19 cellular contexts compared by ENCODE assay signal in the genomic region with DNA sequence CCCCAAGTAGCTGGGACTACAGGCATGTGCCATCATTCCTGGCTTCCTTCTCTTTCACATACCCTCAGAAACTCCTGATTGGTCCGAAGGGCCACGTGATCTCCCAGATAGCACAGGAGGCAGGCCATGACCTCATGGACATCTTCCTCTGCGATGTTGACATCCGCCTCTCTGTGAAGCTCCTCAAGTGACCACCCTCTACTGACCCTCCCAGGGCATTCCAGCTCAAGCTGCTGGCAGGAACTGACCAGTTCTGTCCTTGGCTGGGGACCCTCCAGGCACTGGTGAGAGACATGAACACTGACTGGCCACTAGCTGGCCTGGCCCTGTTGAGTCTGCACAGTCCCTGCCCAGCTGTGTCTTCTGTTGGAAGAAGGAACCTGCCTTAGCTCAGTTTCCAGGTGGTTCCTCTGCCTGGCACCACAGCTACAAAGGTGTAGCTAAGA. TPM values are rescaled to one million over a fixed set of nuclear protein-coding genes. Genes with fewer than 3 reads are reported as not detected.
A peak's percentile ranks its signal among the peaks of the same experiment; 100 is the strongest.
DNase-seq lines count a peak whose midpoint lies in the region; ATAC-seq, FAIRE-seq and TF ChIP-seq lines count a peak whose summit lies in the region.
"Had no signal": no experiment of that assay in that cellular context is flagged by ENCODE, and none has a peak within 500 bp of the region (broad histone marks: within the 10 kb centered on the region; RNA-seq: fewer than 3 reads in every experiment).

No MANE protein-coding gene starts in this region.

- H3K36me3 ChIP-seq in BE2C (no peaks in the 10 kb centered on the region; the same call in 1 of the 2 replicates), right lobe of liver (peaks cover 0 to 37% (median 10%) of the 10 kb centered on the region in 4 donors)

- peak overlapping the region; percentile 16 for H3K27ac Mint-ChIP-seq in activated naive CD4-positive, alpha-beta T cell treated with anti-CD3 and anti-CD28 coated beads for 36 hours
- peak overlapping the region in 1 of 2 donors; percentile 43 for H3K27ac Mint-ChIP-seq in activated naive CD4-positive, alpha-beta T cell treated with anti-CD3 and anti-CD28 coated beads, Interleukin-2, amount 50 U/mL, for 72 hours
- H3K27ac Mint-ChIP-seq: B cell; CD4-positive, CD25-positive, alpha-beta regulatory T cell; GM23338 had no signal

- CTCF ChIA-PET in activated naive CD4-positive, alpha-beta T cell treated with anti-CD3 and anti-CD28 coated beads for 36 hours (lab: Charles Lee), result interaction anchor here (0.9 to 5.1 kb wide), 4 partner anchors 11 to 97 kb away, joined by 3 to 39 read pairs (median 3); a partner anchor contains a TSS
- CTCF ChIA-PET in A549 (lab: Yijun Ruan, JAX) (interaction anchor here (1.1 to 7.3 kb wide), 8 partner anchors 11 to 96 kb away, joined by 3 to 58 read pairs (median 7); a partner anchor contains a TSS), RWPE1 (lab: Yijun Ruan, JAX) (no interaction called here)

- H3K4me1 ChIP-seq in A549 (peaks cover 9% of the 10 kb centered on the region; the same call in 2 of the 3 replicates), BE2C (no peaks in the 10 kb centered on the region), right lobe of liver (peaks cover 0 to 7% (median 2%) of the 10 kb centered on the region in 4 donors)

- H3K9me3 ChIP-seq in A549 (no peaks in the 10 kb centered on the region), BE2C (no peaks in the 10 kb centered on the region), right lobe of liver (no peaks in the 10 kb centered on the region)
- H3K9me3 ChIP-seq: Caco-2 had no signal

- DNase-seq in activated naive CD4-positive, alpha-beta T cell treated with anti-CD3 and anti-CD28 coated beads for 36 hours, result no peak
- no peak for DNase-seq in activated naive CD4-positive, alpha-beta T cell treated with anti-CD3 and anti-CD28 coated beads, Interleukin-2, amount 50 U/mL, for 72 hours (ENCODE audit: low spot score in 2 of 2)
- DNase-seq in A549 (ENCODE audit: low read depth in 1 of 2, low spot score in 1 of 2) (no peak), RWPE1 (ENCODE audit: low spot score) (no peak), erythroblast (lab: John Stamatoyannopoulos, UW) (peak; percentile 78 to 81), BE2C (no peak), T-helper 2 cell (no peak), right lobe of liver (no peak)
- DNase-seq: 8988T; C1 segment of cervical spinal cord; Caco-2; CD4-positive, CD25-positive, alpha-beta regulatory T cell; HCEC 1CT had no signal

- H3K4me1 Mint-ChIP-seq in activated naive CD4-positive, alpha-beta T cell treated with anti-CD3 and anti-CD28 coated beads for 36 hours (ENCODE audit: low read depth), result peaks cover 25% of the 10 kb centered on the region

- POLR2A ChIA-PET in A549 (lab: Yijun Ruan, JAX) (interaction anchor here (0.5 kb wide), 1 partner anchor 47 kb away, joined by 13 read pairs; no protein-coding TSS in a partner anchor), RWPE1 (lab: Yijun Ruan, JAX; ENCODE audit: low non-redundant PET) (no interaction called here)

- ATAC-seq in activated naive CD4-positive, alpha-beta T cell treated with anti-CD3 and anti-CD28 coated beads, Interleukin-2, amount 50 U/mL, for 72 hours, result no peak
- ATAC-seq in A549 (peak in 1 of 2 experiments; percentile 32; a peak in 2 of 6 replicates), right lobe of liver (no peak)
- ATAC-seq: GM23338 had no signal

- no peak for TF ChIP-seq POLR2A in A549 (IDR thresholded peaks at IDR 0.05; ENCODE audit: low read length)
- TF ChIP-seq POLR2A in erythroblast (IDR thresholded peaks at IDR 0.05; ENCODE audit: low read length), result peak; percentile 91
- TF ChIP-seq POLR2A in right lobe of liver (IDR thresholded peaks at IDR 0.05), result no peak

- TF ChIP-seq CTCF in A549 (IDR thresholded peaks at IDR 0.05) (no peak), RWPE1 (conservative IDR thresholded peaks at IDR 0.05; ENCODE audit: low read depth) (no peak), BE2C (IDR thresholded peaks at IDR 0.05; ENCODE audit: low read depth, low read length) (no peak), right lobe of liver (IDR thresholded peaks at IDR 0.05) (no peak)

- H3K9me3 Mint-ChIP-seq in activated naive CD4-positive, alpha-beta T cell treated with anti-CD3 and anti-CD28 coated beads for 36 hours, result no peaks in the 10 kb centered on the region
- H3K9me3 Mint-ChIP-seq in activated naive CD4-positive, alpha-beta T cell treated with anti-CD3 and anti-CD28 coated beads, Interleukin-2, amount 50 U/mL, for 72 hours, result no peaks in the 10 kb centered on the region
- H3K9me3 Mint-ChIP-seq: CD4-positive, CD25-positive, alpha-beta regulatory T cell; GM23338 had no signal

- FAIRE-seq in A549 (lab: Jason Lieb, UNC), result no peak
- FAIRE-seq: D721Med, G401.6, GM12891, H54 had no signal

- H3K4me3 Mint-ChIP-seq in activated naive CD4-positive, alpha-beta T cell treated with anti-CD3 and anti-CD28 coated beads for 36 hours, result no peak overlapping the region
- H3K4me3 Mint-ChIP-seq: B cell, GM23338 had no signal

- no peak for TF ChIP-seq RAD21 in A549 (conservative IDR thresholded peaks at IDR 0.05 in 1 of 2, IDR thresholded peaks at IDR 0.05 in 1 of 2)

- intact Hi-C loops in activated naive CD4-positive, alpha-beta T cell treated with anti-CD3 and anti-CD28 coated beads for 36 hours (cut with micrococcal nuclease), result no loop called here
- intact Hi-C loops in right lobe of liver (cut with DNase I), result no loop called here

- WGBS in A549 (ENCODE audit: missing lambda C conversion rate), result 93% methylated on average over 4 of the region's 4 CpGs
- WGBS in right lobe of liver (ENCODE audit: insufficient coverage, low coverage, low lambda C conversion rate, missing lambda C conversion rate), result 90% methylated on average over 2 of the region's 4 CpGs

- no peaks in the 10 kb centered on the region for H3K27me3 Mint-ChIP-seq in activated naive CD4-positive, alpha-beta T cell treated with anti-CD3 and anti-CD28 coated beads for 36 hours (ENCODE audit: low read depth)
- H3K27me3 Mint-ChIP-seq: B cell; CD4-positive, CD25-positive, alpha-beta regulatory T cell had no signal

- no peaks in the 10 kb centered on the region for H3K27me3 ChIP-seq in BE2C
- no peaks in the 10 kb centered on the region for H3K27me3 ChIP-seq in right lobe of liver

- no peak for TF ChIP-seq EP300 in A549 (IDR thresholded peaks at IDR 0.05)

- no peak overlapping the region for H3K4me2 ChIP-seq in A549
- H3K4me2 ChIP-seq: GM23338 had no signal

- no peak overlapping the region for H3K4me3 ChIP-seq in A549
- H3K4me3 ChIP-seq in BE2C (ENCODE audit: low read depth, low read length), result no peak overlapping the region
- no peak overlapping the region for H3K4me3 ChIP-seq in right lobe of liver
- H3K4me3 ChIP-seq: GM23338 had no signal

- H3K36me3 Mint-ChIP-seq in activated naive CD4-positive, alpha-beta T cell treated with anti-CD3 and anti-CD28 coated beads for 36 hours (ENCODE audit: low read depth), result peaks cover 23% of the 10 kb centered on the region
- H3K36me3 Mint-ChIP-seq in activated naive CD4-positive, alpha-beta T cell treated with anti-CD3 and anti-CD28 coated beads, Interleukin-2, amount 50 U/mL, for 72 hours, result peaks cover 15 to 23% of the 10 kb centered on the region in 2 donors

- no peak overlapping the region for H3K27ac ChIP-seq in A549
- H3K27ac ChIP-seq in RWPE1, result peak overlapping the region; percentile 29; the same call in 1 of the 2 replicates
- no peak overlapping the region for H3K27ac ChIP-seq in right lobe of liver

RNA-seq across cellular contexts. Expression of a gene that starts 5.6 kb away (rescaled TPM):
- 10 to 100 TPM; 51.2 to 60.4 TPM for total RNA-seq in activated naive CD4-positive, alpha-beta T cell treated with anti-CD3 and anti-CD28 coated beads for 36 hours
- 10 to 100 TPM; 33.9 to 74.1 TPM for total RNA-seq in activated naive CD4-positive, alpha-beta T cell treated with anti-CD3 and anti-CD28 coated beads, Interleukin-2, amount 50 U/mL, for 72 hours
- polyA plus RNA-seq in A549 (2011; rRNA removed) (88.3 and 123 TPM in 2 replicates), A549 (2017; fragmentation: RNase III; extraction: RNeasy Plus Mini Kit Qiagen cat#74134 plus additional on column Dnase treatment) (78.8 to 80.2 TPM (median 78.9 TPM) in 3 replicates)
- polyA plus RNA-seq in A549 (2012; cell fraction: cytosol; rRNA removed), result 129 and 154 TPM in 2 replicates
- polyA plus RNA-seq in A549 (2012; cell fraction: nucleus; rRNA removed), result 136 and 150 TPM in 2 replicates
- polyA minus RNA-seq in A549 (2011; rRNA and poly(A)+ RNA removed), result 104 and 144 TPM in 2 replicates
- polyA plus RNA-seq in BE2C (2012; ENCODE audit: insufficient read depth, insufficient read length, low read depth), result 47.0 TPM
- 10 to 100 TPM; 21.6 to 47.1 (median 23.4) TPM for total RNA-seq in right lobe of liver

RNA-seq across cellular contexts. Expression of a gene that starts 17.8 kb away (rescaled TPM):
- 10 to 100 TPM; 11.2 TPM for total RNA-seq in activated naive CD4-positive, alpha-beta T cell treated with anti-CD3 and anti-CD28 coated beads for 36 hours
- total RNA-seq in activated naive CD4-positive, alpha-beta T cell treated with anti-CD3 and anti-CD28 coated beads, Interleukin-2, amount 50 U/mL, for 72 hours, result 10 to 100 TPM; 15.1 to 24.9 TPM
- polyA plus RNA-seq in A549 (2011; rRNA removed) (10.7 and 15.3 TPM in 2 replicates), A549 (2017; fragmentation: RNase III; extraction: RNeasy Plus Mini Kit Qiagen cat#74134 plus additional on column Dnase treatment) (14.3 to 15.6 TPM (median 14.7 TPM) in 3 replicates)
- polyA plus RNA-seq in A549 (2012; cell fraction: cytosol; rRNA removed), result 15.6 and 18.7 TPM in 2 replicates
- polyA plus RNA-seq in A549 (2012; cell fraction: nucleus; rRNA removed), result 24.5 and 29.5 TPM in 2 replicates
- polyA minus RNA-seq in A549 (2011; rRNA and poly(A)+ RNA removed), result 16.4 and 24.5 TPM in 2 replicates
- polyA plus RNA-seq in BE2C (2012; ENCODE audit: insufficient read depth, insufficient read length, low read depth), result 13.9 TPM
- total RNA-seq in right lobe of liver, result 10 to 100 TPM in 1 of 6 experiments, 1 to 10 TPM in 5; 5.8 to 12.0 (median 8.8) TPM

RNA-seq across cellular contexts. Expression of a gene that starts 37.1 kb away (rescaled TPM):
- total RNA-seq in activated naive CD4-positive, alpha-beta T cell treated with anti-CD3 and anti-CD28 coated beads for 36 hours, result 10 to 100 TPM; 66.0 to 71.5 TPM
- 100 to 1,000 TPM in 1 of 2 donors, 10 to 100 TPM in 1; 44.9 to 102 TPM for total RNA-seq in activated naive CD4-positive, alpha-beta T cell treated with anti-CD3 and anti-CD28 coated beads, Interleukin-2, amount 50 U/mL, for 72 hours
- 68.8 and 78.6 TPM in 2 replicates for polyA plus RNA-seq in A549 (2011; rRNA removed)
- polyA plus RNA-seq in A549 (2012; cell fraction: cytosol; rRNA removed), result 82.7 and 94.7 TPM in 2 replicates
- polyA plus RNA-seq in A549 (2012; cell fraction: nucleus; rRNA removed), result 89.9 and 91.7 TPM in 2 replicates
- polyA plus RNA-seq in A549 (2017; fragmentation: RNase III; extraction: RNeasy Plus Mini Kit Qiagen cat#74134 plus additional on column Dnase treatment), result 62.8 to 71.0 TPM (median 66.4 TPM) in 3 replicates
- polyA minus RNA-seq in A549 (2011; rRNA and poly(A)+ RNA removed), result 100 and 109 TPM in 2 replicates
- 53.5 TPM for polyA plus RNA-seq in BE2C (2012; ENCODE audit: insufficient read depth, insufficient read length, low read depth)
- total RNA-seq in right lobe of liver, result 100 to 1,000 TPM in 1 of 6 experiments, 10 to 100 TPM in 5; 64.9 to 131 (median 82.8) TPM

RNA-seq across cellular contexts. Expression of a gene that starts 42.5 kb away (rescaled TPM):
- 10 to 100 TPM; 20.1 to 20.9 TPM for total RNA-seq in activated naive CD4-positive, alpha-beta T cell treated with anti-CD3 and anti-CD28 coated beads for 36 hours
- total RNA-seq in activated naive CD4-positive, alpha-beta T cell treated with anti-CD3 and anti-CD28 coated beads, Interleukin-2, amount 50 U/mL, for 72 hours, result 10 to 100 TPM; 33.8 to 36.5 TPM
- polyA plus RNA-seq in A549 (2011; rRNA removed) (7.0 and 7.3 TPM in 2 replicates), A549 (2017; fragmentation: RNase III; extraction: RNeasy Plus Mini Kit Qiagen cat#74134 plus additional on column Dnase treatment) (3.5 to 4.9 TPM (median 4.8 TPM) in 3 replicates)
- 7.5 and 8.9 TPM in 2 replicates for polyA plus RNA-seq in A549 (2012; cell fraction: cytosol; rRNA removed)
- 9.4 and 9.9 TPM in 2 replicates for polyA plus RNA-seq in A549 (2012; cell fraction: nucleus; rRNA removed)
- polyA minus RNA-seq in A549 (2011; rRNA and poly(A)+ RNA removed), result 3.6 and 4.1 TPM in 2 replicates
- polyA plus RNA-seq in BE2C (2012; ENCODE audit: insufficient read depth, insufficient read length, low read depth), result 14.8 TPM
- total RNA-seq in right lobe of liver, result 10 to 100 TPM in 3 of 6 experiments, 1 to 10 TPM in 3; 3.4 to 27.4 (median 8.8) TPM

Comparison
In these comparisons a context has a peak if more than half of its experiments do, and no peak if none do; other contexts are left out.
1. DNase-seq: peak in erythroblast (2 of 2); none in activated naive CD4-positive, alpha-beta T cell treated with anti-CD3 and anti-CD28 coated beads for 36 hours (single experiment), activated naive CD4-positive, alpha-beta T cell treated with anti-CD3 and anti-CD28 coated beads, Interleukin-2, amount 50 U/mL, for 72 hours (0 of 2), A549 (0 of 2), RWPE1 (single experiment), BE2C (single experiment), T-helper 2 cell (0 of 5) and right lobe of liver (0 of 3).